In the genomic region with DNA sequence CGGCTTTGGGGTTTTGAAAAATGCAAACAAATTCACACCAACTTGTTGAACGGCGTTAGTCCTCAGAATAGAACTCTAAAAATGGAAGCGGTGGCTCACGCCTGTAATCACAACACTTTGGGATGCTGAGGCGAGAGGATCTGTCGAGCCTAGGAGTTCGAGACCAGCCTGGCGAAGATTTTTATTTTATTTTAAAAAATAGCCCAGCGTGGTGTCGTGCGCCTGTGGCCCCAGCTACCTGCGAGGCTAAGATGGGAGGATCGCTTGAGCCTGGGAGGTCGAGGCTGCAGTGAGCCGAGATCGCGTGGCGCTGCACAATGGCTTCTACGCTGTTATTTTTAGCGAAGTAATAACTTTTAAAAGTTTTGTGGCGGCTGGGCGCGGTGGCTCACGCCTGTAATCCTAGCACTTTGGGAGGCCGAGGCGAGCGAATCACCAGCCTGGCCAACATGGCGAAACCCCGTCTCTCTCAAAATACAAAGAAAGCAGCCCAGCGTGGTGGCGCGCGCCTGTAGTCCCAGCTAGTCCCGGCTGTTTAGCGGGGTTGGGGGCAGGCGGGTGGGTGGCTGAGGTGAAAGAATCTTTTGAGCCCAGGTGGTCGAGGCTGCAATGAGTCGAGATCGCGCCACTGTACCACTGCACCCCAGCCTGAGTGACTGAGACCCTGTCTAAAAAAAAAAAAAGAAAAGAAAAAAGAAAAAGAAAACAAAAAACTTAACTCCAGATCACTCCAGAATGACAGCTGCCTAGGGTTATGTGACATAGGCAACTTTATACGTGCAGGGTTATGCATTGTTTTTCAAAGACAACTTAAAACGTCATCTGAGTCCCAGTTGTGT, we compare ENCODE assay signal across 8 cellular contexts. TPM values are rescaled to one million over a fixed set of nuclear protein-coding genes. Genes with fewer than 3 reads are reported as not detected.
A peak's percentile ranks its signal among the peaks of the same experiment; 100 is the strongest.
DNase-seq lines count a peak whose midpoint lies in the region; ATAC-seq and TF ChIP-seq lines count a peak whose summit lies in the region.

No MANE protein-coding gene starts in this region.

- DNase-seq in T-cell: peak in 30 of 34 experiments; percentile 7 to 53 (median 24)
- peak in 1 of 2 donors; percentile 55 for DNase-seq in cardiac fibroblast (ENCODE audit: low read depth in 2 of 2)
- peak; percentile 49 to 87 for DNase-seq in left lung
- peak; percentile 9 for DNase-seq in stimulated activated CD8-positive, alpha-beta memory T cell treated with anti-CD3 and anti-CD28 coated beads, Interleukin-4, amount 100 ng/mL, for 24 hours (ENCODE audit: low read depth)
- DNase-seq in 8988T: no peak
- no peak for DNase-seq in NCI-H510A treated with DMSO at 0.1 percent for 48 hours (lab: John Stamatoyannopoulos, UW)

- H3K4me3 Mint-ChIP-seq in T-cell: peak overlapping the region; percentile 84 to 94 (median 93)

- H3K4me3 ChIP-seq in cardiac fibroblast (replicated peaks in 1 of 2; ENCODE audit: low read depth in 2 of 2, low read length in 2 of 2) (peak overlapping the region; percentile 82 to 84), left lung (peak overlapping the region; percentile 89 to 94)

- CTCF ChIA-PET in T-cell (lab: Charles Lee): interaction anchor here (0.5 to 1.6 kb wide), 4 partner anchors 46 to 337 kb away, joined by 3 to 5 read pairs (median 3); no protein-coding TSS in a partner anchor

- H3K9me3 ChIP-seq in left lung: no peaks in the 10 kb centered on the region

- H3K27me3 ChIP-seq in left lung: no peaks in the 10 kb centered on the region

- no peaks in the 10 kb centered on the region for H3K9me3 Mint-ChIP-seq in T-cell

- TF ChIP-seq CTCF in cardiac fibroblast (IDR thresholded peaks at IDR 0.05; ENCODE audit: low read depth, low read length) (no peak), left lung (IDR thresholded peaks at IDR 0.05) (no peak)

- H3K27ac Mint-ChIP-seq in T-cell: peak overlapping the region; percentile 86 to 96

- peaks cover 0 to 30% of the 10 kb centered on the region in 2 donors for H3K36me3 ChIP-seq in left lung

- H3K4me1 Mint-ChIP-seq in T-cell: peaks cover 50 to 67% (median 56%) of the 10 kb centered on the region in 3 donors

- H3K36me3 Mint-ChIP-seq in T-cell: peaks cover 4% of the 10 kb centered on the region

- ATAC-seq in GM18499 (IDR thresholded peaks at IDR 0.05; ENCODE audit: insufficient read depth, unreplicated experiment) (peak; percentile 14), HG02852 (IDR thresholded peaks at IDR 0.05; ENCODE audit: unreplicated experiment) (peak; percentile 12), T-cell (replicated peaks in 1 of 4) (peak; percentile 21 to 48 (median 32)), left lung (peak; percentile 29)

- POLR2A ChIA-PET in T-cell (lab: Charles Lee): interaction anchor here (0.6 to 1.4 kb wide), 3 partner anchors 26 to 244 kb away, joined by 3 to 4 read pairs (median 3); a partner anchor contains a TSS

- H3K27ac ChIP-seq in left lung: peak overlapping the region; percentile 96 to 98

- intact Hi-C loops in left lung (cut with DNase I): no loop called here

- peaks cover 0 to 57% of the 10 kb centered on the region in 2 donors for H3K4me1 ChIP-seq in left lung

- no peaks in the 10 kb centered on the region for H3K27me3 Mint-ChIP-seq in T-cell

RNA-seq across cellular contexts. Expression of a gene that starts 0.8 kb away (rescaled TPM):
- total RNA-seq in T-cell: 10 to 100 TPM; 15.6 to 47.3 (median 38.7) TPM
- 100 to 1,000 TPM in 1 of 2 donors, 10 to 100 TPM in 1; 83.2 to 174 TPM for total RNA-seq in left lung

RNA-seq across cellular contexts. Expression of a gene that starts 25.4 kb away (rescaled TPM):
- 10 to 100 TPM in 4 of 5 donors, 1 to 10 TPM in 1; 8.7 to 17.0 (median 15.1) TPM for total RNA-seq in T-cell
- total RNA-seq in left lung: 10 to 100 TPM in 1 of 2 donors, 1 to 10 TPM in 1; 7.9 to 13.8 TPM

Comparison
In these comparisons a context has a peak if more than half of its experiments do, and no peak if none do; other contexts are left out.
1. DNase-seq: peak in T-cell (30 of 34), left lung (2 of 2) and stimulated activated CD8-positive, alpha-beta memory T cell treated with anti-CD3 and anti-CD28 coated beads, Interleukin-4, amount 100 ng/mL, for 24 hours (single experiment); none in 8988T (single experiment) and NCI-H510A treated with DMSO at 0.1 percent for 48 hours (single experiment).
2. Peak in every context shown above with its lines, with median percentiles within 50 percentile points of each other: ATAC-seq.